In genomic region chr9:89507626-89508025, GRCh38 we compare ENCODE assay signal across 18 cellular contexts. TPM values are rescaled to one million over a fixed set of nuclear protein-coding genes. Genes with fewer than 3 reads are reported as not detected.
DNase-seq lines count a peak whose midpoint lies in the region; ATAC-seq and TF ChIP-seq lines count a peak whose summit lies in the region.
"Had no signal": no experiment of that assay in that cellular context is flagged by ENCODE, and none has a peak within 500 bp of the region (broad histone marks: within the 10 kb centered on the region; RNA-seq: fewer than 3 reads in every experiment).

No MANE protein-coding gene starts in this region.

- H3K9me3 Mint-ChIP-seq in activated B cell treated with CpG ODN at 0.5 μM for 24 hours: no peaks in the 10 kb centered on the region
- H3K9me3 Mint-ChIP-seq in naive B cell: no peaks in the 10 kb centered on the region

- no peak overlapping the region for H3K4ac ChIP-seq in mesendoderm (ENCODE audit: low read depth, low read length)

- peak overlapping the region; percentile 44 for H3K4me3 Mint-ChIP-seq in activated B cell treated with CpG ODN at 0.5 μM for 24 hours
- H3K4me3 Mint-ChIP-seq in naive B cell: peak overlapping the region; percentile 2 to 83 (median 73)

- H3K56ac ChIP-seq in mesendoderm (ENCODE audit: low read length): no peak overlapping the region

- H3K36me3 Mint-ChIP-seq in activated B cell treated with CpG ODN at 0.5 μM for 24 hours (ENCODE audit: low read depth) (no peaks in the 10 kb centered on the region), naive B cell (no peaks in the 10 kb centered on the region)

- no peaks in the 10 kb centered on the region for H3K79me2 ChIP-seq in mesendoderm (ENCODE audit: control insufficient read depth, insufficient read depth, low read length)

- peak; percentile 63 for ATAC-seq in GM21423 (IDR thresholded peaks at IDR 0.05; ENCODE audit: unreplicated experiment)
- peak; percentile 81 for ATAC-seq in activated B cell treated with CpG ODN at 0.5 μM for 24 hours (ENCODE audit: low read depth)
- ATAC-seq in naive B cell (ENCODE audit: low read depth in 2 of 2): peak; percentile 86 to 88
- ATAC-seq: K562, sciatic nerve had no signal

- H3K27me3 ChIP-seq in mesendoderm (ENCODE audit: insufficient read depth, low read length, poor library complexity): no peaks in the 10 kb centered on the region
- H3K27me3 ChIP-seq: ascending aorta, stomach had no signal

- POLR2A ChIA-PET in activated B cell treated with CpG ODN at 0.5 μM for 24 hours (lab: Charles Lee): no interaction called here

- CTCF ChIA-PET in activated B cell treated with CpG ODN at 0.5 μM for 24 hours (lab: Charles Lee): interaction anchor here (1.5 kb wide), 1 partner anchor 42 kb away, joined by 3 read pairs; no protein-coding TSS in a partner anchor

- H3K27ac ChIP-seq in mesendoderm (ENCODE audit: low read depth, low read length): no peak overlapping the region
- H3K27ac ChIP-seq: 22Rv1, ascending aorta, RWPE1, stomach had no signal

- no peak overlapping the region for H3K23ac ChIP-seq in mesendoderm (ENCODE audit: low read length)

- no peak overlapping the region for H3K4me2 ChIP-seq in mesendoderm (ENCODE audit: low read length)

- no peak for TF ChIP-seq CTCF in activated B cell treated with CpG ODN at 0.5 μM for 24 hours (IDR thresholded peaks at IDR 0.05)

- H4K8ac ChIP-seq in mesendoderm (ENCODE audit: low read depth, low read length): no peak overlapping the region

- H3K36me3 ChIP-seq in mesendoderm (ENCODE audit: control insufficient read depth, insufficient read depth, low read length): no peaks in the 10 kb centered on the region
- H3K36me3 ChIP-seq: ascending aorta, HAP-1, stomach had no signal

- H4K5ac ChIP-seq in mesendoderm (ENCODE audit: low read length): no peak overlapping the region

- H3K79me1 ChIP-seq in mesendoderm (ENCODE audit: low read length): no peaks in the 10 kb centered on the region

- H3K9ac ChIP-seq in mesendoderm (ENCODE audit: low read length): no peak overlapping the region

- peak; percentile 24 for DNase-seq in NCI-H510A treated with DMSO at 0.1 percent for 48 hours (lab: John Stamatoyannopoulos, UW)
- no peak for DNase-seq in NCI-H510A (lab: John Stamatoyannopoulos, UW)
- DNase-seq in activated B cell treated with CpG ODN at 0.5 μM for 24 hours: no peak
- DNase-seq in naive B cell: peak; percentile 70
- DNase-seq in NCI-H1092 treated with DMSO at 0.1 percent for 48 hours (lab: John Stamatoyannopoulos, UW): no peak
- no peak for DNase-seq in stimulated activated CD4-positive, alpha-beta T cell treated with anti-CD3 and anti-CD28 coated beads, Interleukin-15, amount 100 ng/mL, for 24 hours
- no peak for DNase-seq in mesendoderm
- DNase-seq: NCI-H187 treated with DMSO at 0.1 percent for 48 hours, NCI-H82, stomach, T1000 had no signal

- no peaks in the 10 kb centered on the region for H3K4me1 ChIP-seq in mesendoderm (ENCODE audit: control insufficient read depth, low read depth, low read length)
- H3K4me1 ChIP-seq: ascending aorta, HAP-1 had no signal

- H3K4me1 Mint-ChIP-seq in activated B cell treated with CpG ODN at 0.5 μM for 24 hours (peaks cover 72% of the 10 kb centered on the region), naive B cell (peaks cover 66 to 94% (median 84%) of the 10 kb centered on the region in 3 donors)

- H3K27me3 Mint-ChIP-seq in activated B cell treated with CpG ODN at 0.5 μM for 24 hours: no peaks in the 10 kb centered on the region
- no peaks in the 10 kb centered on the region for H3K27me3 Mint-ChIP-seq in naive B cell

- H2BK5ac ChIP-seq in mesendoderm (ENCODE audit: low read length): no peak overlapping the region

- H2BK15ac ChIP-seq in mesendoderm (replicated peaks; ENCODE audit: low read depth): no peak overlapping the region

- WGBS in mesendoderm (ENCODE audit: extremely low coverage, insufficient coverage, low lambda C conversion rate): no CpG with 5 or more reads among the region's 4 CpGs

- H3K4me3 ChIP-seq in mesendoderm (ENCODE audit: low read length): no peak overlapping the region
- H3K4me3 ChIP-seq: ascending aorta, HAP-1, K562, stomach had no signal

- intact Hi-C loops in activated B cell treated with CpG ODN at 0.5 μM for 24 hours (cut with micrococcal nuclease): loop anchor here (1.0 to 2.0 kb wide), 2 partner anchors 8 to 13 kb away; no protein-coding TSS in a partner anchor

- H3K27ac Mint-ChIP-seq in activated B cell treated with CpG ODN at 0.5 μM for 24 hours (peak overlapping the region; percentile 85), naive B cell (peak overlapping the region; percentile 86 to 96 (median 91))

- H2BK120ac ChIP-seq in mesendoderm (ENCODE audit: low read depth, low read length): no peak overlapping the region

- no peak overlapping the region for H3K18ac ChIP-seq in mesendoderm (ENCODE audit: low read length)

- H2AK5ac ChIP-seq in mesendoderm (ENCODE audit: low read length): no peak overlapping the region

RNA-seq across cellular contexts. Expression of gene SEMA4D, which starts 9.7 kb away (rescaled TPM):
- total RNA-seq in activated B cell treated with CpG ODN at 0.5 μM for 24 hours: 68.0 and 79.7 TPM in 2 replicates
- 10 to 100 TPM; 13.4 to 38.2 (median 21.5) TPM for polyA plus RNA-seq in naive B cell (ENCODE audit: low read depth in 6 of 6)
- 8.6 TPM for polyA plus RNA-seq in mesendoderm (2013, experiment 1 of 2)
- polyA plus RNA-seq in mesendoderm (2013, experiment 2 of 2): 8.9 TPM

Comparison
In these comparisons a context has a peak if more than half of its experiments do, and no peak if none do; other contexts are left out.
1. DNase-seq: peak in NCI-H510A treated with DMSO at 0.1 percent for 48 hours (single experiment) and naive B cell (single experiment); none in NCI-H510A (single experiment), activated B cell treated with CpG ODN at 0.5 μM for 24 hours (single experiment), NCI-H1092 treated with DMSO at 0.1 percent for 48 hours (single experiment), stimulated activated CD4-positive, alpha-beta T cell treated with anti-CD3 and anti-CD28 coated beads, Interleukin-15, amount 100 ng/mL, for 24 hours (single experiment) and mesendoderm (single experiment).
2. Peak in every context shown above with its lines, with median percentiles within 50 percentile points of each other: ATAC-seq.